In genomic region chr17:78608804-78609186, GRCh38 we compare ENCODE assay signal across 20 cellular contexts. TPM values are rescaled to one million over a fixed set of nuclear protein-coding genes. Genes with fewer than 3 reads are reported as not detected.
"Had no signal": no experiment of that assay in that cellular context is flagged by ENCODE, and none has a peak within 500 bp of the region (broad histone marks: within the 10 kb centered on the region; RNA-seq: fewer than 3 reads in every experiment).

No MANE protein-coding gene starts in this region.

- H2AFZ ChIP-seq: hepatocyte had no signal

- DNase-seq: cortex of kidney; effector memory CD8-positive, alpha-beta T cell; erythroblast; esophagus squamous epithelium; left cardiac atrium; left lung; mesendoderm; naive thymus-derived CD8-positive, alpha-beta T cell; nephron progenitor cell; stimulated activated CD4-positive, alpha-beta T cell treated with anti-CD3 and anti-CD28 coated beads, Interleukin-15, amount 100 ng/mL, for 24 hours; stimulated activated CD4-positive, alpha-beta T cell treated with anti-CD3 and anti-CD28 coated beads, Interleukin-2, amount 100 ng/mL, for 48 hours; stimulated activated naive B cell treated with anti-CD40 and anti-IgM and Interleukin-4, amounts not matched to agents 10 μg/mL and 1 μg/mL and 100 μg/mL, for 72 hours; stomach; testis had no signal

- ATAC-seq: effector memory CD8-positive, alpha-beta T cell; left lung; naive thymus-derived CD8-positive, alpha-beta T cell; stimulated activated naive B cell treated with anti-CD40 and anti-IgM and Interleukin-4, amounts not matched to agents 10 μg/mL and 1 μg/mL and 100 μg/mL, for 72 hours had no signal

- H3K27ac ChIP-seq: esophagus squamous epithelium, hepatocyte, left lung, prostate gland, testis had no signal

- H3K9me3 ChIP-seq: esophagus squamous epithelium, heart left ventricle, left lung, prostate gland, stomach, testis had no signal

- H3K4me3 ChIP-seq: esophagus squamous epithelium, heart left ventricle, hepatocyte, left lung, prostate gland, skin epidermis, stomach, testis had no signal

- H3K4me2 ChIP-seq: hepatocyte had no signal

- H3K4me1 ChIP-seq: prostate gland, testis had no signal

- H3K27me3 ChIP-seq: heart left ventricle, hepatocyte, left lung, testis had no signal

- H3K36me3 ChIP-seq: esophagus squamous epithelium, heart left ventricle, left lung, prostate gland, stomach had no signal

- H3K79me2 ChIP-seq: hepatocyte had no signal

RNA-seq across cellular contexts. Expression of gene DNAH17, which starts 31.6 kb away (rescaled TPM):
- total RNA-seq: glomerular endothelial cell, mucosa of gallbladder had no signal
